In the genomic region with DNA sequence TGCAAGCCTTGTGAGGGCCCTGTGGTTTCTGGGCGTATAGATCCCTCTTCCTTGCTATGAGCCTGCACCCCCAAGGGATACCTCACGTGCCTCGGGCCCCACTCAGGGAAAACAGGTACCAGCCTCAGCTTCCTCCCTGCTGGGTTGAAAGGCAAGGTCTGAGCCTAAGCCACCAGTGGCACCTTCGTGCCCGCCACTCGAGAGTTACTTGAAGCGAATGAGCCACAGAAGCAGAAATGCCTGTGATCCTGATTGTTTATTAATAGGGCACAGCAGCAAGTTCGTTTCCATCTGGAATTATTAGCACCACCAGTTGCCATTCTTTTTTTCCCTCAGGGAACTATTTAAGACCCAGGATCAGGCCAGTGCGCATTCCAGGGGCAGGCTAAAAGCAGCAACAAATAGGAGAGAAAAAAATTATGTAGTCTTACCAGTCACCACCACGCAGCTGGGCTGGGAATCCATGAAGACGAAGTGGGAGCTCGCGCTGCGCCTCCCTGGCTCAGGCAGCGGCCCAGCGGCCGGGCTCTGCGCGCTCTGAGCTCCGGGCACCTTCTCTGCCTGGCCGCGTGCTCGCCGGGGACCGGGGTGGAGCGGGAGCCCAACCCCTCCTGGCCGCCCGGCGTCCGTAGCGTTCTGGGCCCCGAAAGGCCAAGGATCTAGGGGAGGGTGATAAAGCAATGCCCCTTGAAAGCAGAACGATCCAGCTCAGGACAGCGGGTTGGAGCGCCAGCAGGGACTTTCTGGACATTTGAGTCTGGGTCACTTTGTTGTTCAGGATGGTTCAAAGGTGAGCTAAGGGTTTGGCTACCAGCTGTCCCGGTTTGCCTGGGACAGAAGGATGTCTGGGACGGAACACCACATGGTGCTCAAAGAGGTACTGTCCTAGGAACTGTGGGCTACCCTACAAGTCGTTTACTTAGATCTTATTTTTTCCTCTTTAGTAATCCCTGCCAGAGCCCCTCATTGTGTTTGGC, we compare ENCODE assay signal across 1 cellular context.
TF ChIP-seq lines count a peak whose summit lies in the region.

No MANE protein-coding gene starts in this region.

TF ChIP-seq in H1, 55 proteins besides CTCF, POLR2A, EP300 and RAD21:
- TF ChIP-seq MAX (IDR thresholded peaks at IDR 0.05) = peak; percentile 92
- TF ChIP-seq, protein P1, sequence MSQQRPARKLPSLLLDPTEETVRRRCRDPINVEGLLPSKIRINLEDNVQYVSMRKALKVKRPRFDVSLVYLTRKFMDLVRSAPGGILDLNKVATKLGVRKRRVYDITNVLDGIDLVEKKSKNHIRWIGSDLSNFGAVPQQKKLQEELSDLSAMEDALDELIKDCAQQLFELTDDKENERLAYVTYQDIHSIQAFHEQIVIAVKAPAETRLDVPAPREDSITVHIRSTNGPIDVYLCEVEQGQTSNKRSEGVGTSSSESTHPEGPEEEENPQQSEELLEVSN (IDR thresholded peaks at IDR 0.05) = peak; percentile 85
